Comparison of ENCODE assay signal across 8 cellular contexts in genomic region chr1:152479792-152480595, GRCh38. TPM values are rescaled to one million over a fixed set of nuclear protein-coding genes. Genes with fewer than 3 reads are reported as not detected.
DNase-seq lines count a peak whose midpoint lies in the region; ATAC-seq and TF ChIP-seq lines count a peak whose summit lies in the region.

No MANE protein-coding gene starts in this region.

- no peak overlapping the region for H3K27ac ChIP-seq in PC-3 (ENCODE audit: low read length)

- no peaks in the 10 kb centered on the region for H3F3A ChIP-seq in PC-3 (ENCODE audit: low read length, unreplicated experiment)

- H3K4me3 Mint-ChIP-seq in activated T-helper 1 cell treated with anti-CD3 and anti-CD28 coated beads, Interleukin-12 subunit alpha, Interleukin-12 subunit beta, Interleukin-2, Interleukin-4 antibody, amounts not matched to agents 30 ng/mL and 10 ng/mL and 1 ng/mL, durations not matched to agents 14 hours and 24 hours and 36 hours, result no peak overlapping the region
- H3K4me3 Mint-ChIP-seq in immature natural killer cell, result peak overlapping the region in 4 of 5 donors; percentile 31 to 70 (median 58)

- H3K4me1 Mint-ChIP-seq in activated T-helper 1 cell treated with anti-CD3 and anti-CD28 coated beads, Interleukin-12 subunit alpha, Interleukin-12 subunit beta, Interleukin-2, Interleukin-4 antibody, amounts not matched to agents 30 ng/mL and 10 ng/mL and 1 ng/mL, durations not matched to agents 14 hours and 24 hours and 36 hours (ENCODE audit: low read depth), result no peaks in the 10 kb centered on the region
- peaks cover 8 to 15% of the 10 kb centered on the region in 2 donors for H3K4me1 Mint-ChIP-seq in immature natural killer cell

- H3K4me1 ChIP-seq in PC-3 (ENCODE audit: insufficient read depth, low read length), result no peaks in the 10 kb centered on the region

- no peak overlapping the region for H3K27ac Mint-ChIP-seq in activated T-helper 1 cell treated with anti-CD3 and anti-CD28 coated beads, Interleukin-12 subunit alpha, Interleukin-12 subunit beta, Interleukin-2, Interleukin-4 antibody, amounts not matched to agents 30 ng/mL and 10 ng/mL and 1 ng/mL, durations not matched to agents 14 hours and 24 hours and 36 hours
- peak overlapping the region; percentile 25 to 92 (median 70) for H3K27ac Mint-ChIP-seq in immature natural killer cell

- peaks cover 3% of the 10 kb centered on the region for H3K27me3 Mint-ChIP-seq in activated T-helper 1 cell treated with anti-CD3 and anti-CD28 coated beads, Interleukin-12 subunit alpha, Interleukin-12 subunit beta, Interleukin-2, Interleukin-4 antibody, amounts not matched to agents 30 ng/mL and 10 ng/mL and 1 ng/mL, durations not matched to agents 14 hours and 24 hours and 36 hours (ENCODE audit: insufficient read depth)
- no peaks in the 10 kb centered on the region for H3K27me3 Mint-ChIP-seq in immature natural killer cell (ENCODE audit: low read depth in 3 of 3)

- H3K27me3 ChIP-seq in PC-3 (ENCODE audit: low read length), result 0 out of 2 replicates have a peak, but pooled peaks cover 12% of the 10 kb centered on the region

- H3K36me3 Mint-ChIP-seq in activated T-helper 1 cell treated with anti-CD3 and anti-CD28 coated beads, Interleukin-12 subunit alpha, Interleukin-12 subunit beta, Interleukin-2, Interleukin-4 antibody, amounts not matched to agents 30 ng/mL and 10 ng/mL and 1 ng/mL, durations not matched to agents 14 hours and 24 hours and 36 hours (ENCODE audit: low read depth), result no peaks in the 10 kb centered on the region
- H3K36me3 Mint-ChIP-seq in immature natural killer cell, result peaks cover 5 to 6% (median 6%) of the 10 kb centered on the region in 3 donors

- ATAC-seq in left cardiac atrium, result peak in 1 of 2 donors; percentile 35
- ATAC-seq in PC-3, result no peak
- ATAC-seq in GM21825 (IDR thresholded peaks at IDR 0.05; ENCODE audit: unreplicated experiment), result no peak

- H4K20me1 ChIP-seq in PC-3 (ENCODE audit: low read length), result no peaks in the 10 kb centered on the region

- 0 out of 2 replicates have a peak, but pooled peaks cover 7% of the 10 kb centered on the region for H3K9me3 ChIP-seq in PC-3 (ENCODE audit: low read length)

- no peak overlapping the region for H3K9ac ChIP-seq in PC-3 (ENCODE audit: low read length)

- peak; percentile 35 for DNase-seq in left cardiac atrium
- DNase-seq in cardiac septum (ENCODE audit: low spot score), result no peak
- DNase-seq in PC-3, result peak; percentile 66
- peak; percentile 11 for DNase-seq in activated T-helper 1 cell treated with anti-CD3 and anti-CD28 coated beads, Interleukin-12 subunit alpha, Interleukin-12 subunit beta, Interleukin-2, Interleukin-4 antibody, amounts not matched to agents 30 ng/mL and 10 ng/mL and 1 ng/mL, durations not matched to agents 14 hours and 24 hours and 36 hours (ENCODE audit: low spot score)
- peak; percentile 49 to 66 (median 53) for DNase-seq in immature natural killer cell
- DNase-seq in stimulated activated CD8-positive, alpha-beta memory T cell treated with anti-CD3 and anti-CD28 coated beads, Interleukin-7, amount 100 ng/mL, for 4 hours (ENCODE audit: low read depth in 2 of 2), result peak; percentile 33 to 35
- no peak for DNase-seq in NCI-H524 treated with DMSO at 0.1 percent for 48 hours (lab: John Stamatoyannopoulos, UW)

- H2AFZ ChIP-seq in PC-3 (ENCODE audit: low read length), result no peak overlapping the region

- no peaks in the 10 kb centered on the region for H3K79me2 ChIP-seq in PC-3 (ENCODE audit: low read length)

- POLR2A ChIA-PET in PC-3 (lab: Charles Lee; ENCODE audit: unreplicated experiment), result no interaction called here

- H3K36me3 ChIP-seq in PC-3 (ENCODE audit: low read depth, low read length), result no peaks in the 10 kb centered on the region

- intact Hi-C loops in left cardiac atrium (cut with DNase I) (no loop called here), cardiac septum (cut with DNase I) (no loop called here), PC-3 (cut with micrococcal nuclease) (no loop called here)
- intact Hi-C loops in activated T-helper 1 cell treated with anti-CD3 and anti-CD28 coated beads, Interleukin-12 subunit alpha, Interleukin-12 subunit beta, Interleukin-2, Interleukin-4 antibody, amounts not matched to agents 30 ng/mL and 10 ng/mL and 1 ng/mL, durations not matched to agents 14 hours and 24 hours and 36 hours (cut with micrococcal nuclease), result loop anchor here (1.0 kb wide), 1 partner anchor 21 kb away; no protein-coding TSS in a partner anchor

- no peak overlapping the region for H3K4me2 ChIP-seq in PC-3 (ENCODE audit: low read length)

- H3K9me3 Mint-ChIP-seq in activated T-helper 1 cell treated with anti-CD3 and anti-CD28 coated beads, Interleukin-12 subunit alpha, Interleukin-12 subunit beta, Interleukin-2, Interleukin-4 antibody, amounts not matched to agents 30 ng/mL and 10 ng/mL and 1 ng/mL, durations not matched to agents 14 hours and 24 hours and 36 hours, result peaks cover 31% of the 10 kb centered on the region
- H3K9me3 Mint-ChIP-seq in immature natural killer cell, result peaks cover 0 to 25% (median 5%) of the 10 kb centered on the region in 6 donors

- TF ChIP-seq CTCF in PC-3 (conservative IDR thresholded peaks at IDR 0.05; ENCODE audit: low read depth, low read length), result peak; percentile 63

- H3K9me2 ChIP-seq in PC-3 (replicated peaks; ENCODE audit: low read length), result no peaks in the 10 kb centered on the region

- no TSS peak for BruUV-seq in PC-3 (replicated peaks; lab: Mats Ljungman, UMichigan)

- no peak overlapping the region for H3K4me3 ChIP-seq in PC-3 (ENCODE audit: low read length)

- CTCF ChIA-PET in PC-3 (lab: Charles Lee), result no interaction called here

RNA-seq across cellular contexts. Expression of gene LCE5A, which starts 30.6 kb away (rescaled TPM):
- total RNA-seq in left cardiac atrium (not detected), cardiac septum (not detected), PC-3 (2014; rRNA removed) (not detected in 2 replicates)
- total RNA-seq in activated T-helper 1 cell treated with anti-CD3 and anti-CD28 coated beads, Interleukin-12 subunit alpha, Interleukin-12 subunit beta, Interleukin-2, Interleukin-4 antibody, amounts not matched to agents 30 ng/mL and 10 ng/mL and 1 ng/mL, durations not matched to agents 14 hours and 24 hours and 36 hours, result not detected in 2 replicates
- not detected for polyA plus RNA-seq in immature natural killer cell

RNA-seq across cellular contexts. Expression of gene CRCT1, which starts 34.3 kb away (rescaled TPM):
- total RNA-seq in left cardiac atrium (not detected), cardiac septum (not detected), PC-3 (2014; rRNA removed) (not detected in 2 replicates)
- total RNA-seq in activated T-helper 1 cell treated with anti-CD3 and anti-CD28 coated beads, Interleukin-12 subunit alpha, Interleukin-12 subunit beta, Interleukin-2, Interleukin-4 antibody, amounts not matched to agents 30 ng/mL and 10 ng/mL and 1 ng/mL, durations not matched to agents 14 hours and 24 hours and 36 hours, result not detected in 2 replicates
- not detected for polyA plus RNA-seq in immature natural killer cell

Comparison
In these comparisons a context has a peak if more than half of its experiments do, and no peak if none do; other contexts are left out.
1. DNase-seq: peak in left cardiac atrium (single experiment), PC-3 (single experiment), activated T-helper 1 cell treated with anti-CD3 and anti-CD28 coated beads, Interleukin-12 subunit alpha, Interleukin-12 subunit beta, Interleukin-2, Interleukin-4 antibody, amounts not matched to agents 30 ng/mL and 10 ng/mL and 1 ng/mL, durations not matched to agents 14 hours and 24 hours and 36 hours (single experiment), immature natural killer cell (3 of 3) and stimulated activated CD8-positive, alpha-beta memory T cell treated with anti-CD3 and anti-CD28 coated beads, Interleukin-7, amount 100 ng/mL, for 4 hours (2 of 2); none in cardiac septum (single experiment) and NCI-H524 treated with DMSO at 0.1 percent for 48 hours (single experiment).